ENCODE assay signal across 1 cellular context in the genomic region with DNA sequence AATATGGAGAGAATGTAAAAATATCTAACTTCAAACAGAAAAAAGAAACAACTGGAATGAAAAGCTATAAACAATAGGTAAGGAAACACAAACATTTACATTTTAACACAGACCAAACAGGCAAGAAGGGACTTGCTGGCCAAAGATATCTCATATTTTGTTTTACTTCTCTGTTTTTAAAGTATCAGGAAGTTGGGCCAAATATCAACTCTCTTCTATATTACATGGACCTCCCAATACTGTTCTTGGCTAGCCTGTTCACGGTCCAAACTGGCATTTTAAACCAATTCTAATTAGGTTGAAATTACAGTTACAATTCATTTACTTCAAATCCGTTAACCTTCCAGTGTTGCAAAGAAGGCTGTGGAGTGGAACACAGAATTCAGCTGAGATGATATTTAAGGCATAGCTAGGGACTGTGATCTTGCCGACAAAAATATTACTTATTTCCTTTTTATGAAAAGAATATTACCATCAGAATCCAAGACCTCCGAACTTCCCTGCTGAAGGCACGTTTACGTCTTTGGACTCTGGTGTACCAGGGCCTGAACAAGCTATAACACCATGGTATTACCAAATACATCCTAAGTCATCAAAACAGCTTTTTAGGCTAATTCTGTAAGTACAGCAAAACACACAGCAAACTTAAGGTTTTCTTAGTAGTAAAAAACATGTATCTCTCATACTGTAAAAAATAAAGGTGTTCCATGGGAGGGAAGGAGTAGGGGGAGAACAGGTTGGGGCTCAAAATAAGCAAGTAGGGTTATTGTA.
TF ChIP-seq lines count a peak whose summit lies in the region.

No MANE protein-coding gene starts in this region.

TF ChIP-seq in HCT116, 20 proteins besides CTCF, POLR2A, EP300 and RAD21 (continued from another document):
- TF ChIP-seq, protein P1, sequence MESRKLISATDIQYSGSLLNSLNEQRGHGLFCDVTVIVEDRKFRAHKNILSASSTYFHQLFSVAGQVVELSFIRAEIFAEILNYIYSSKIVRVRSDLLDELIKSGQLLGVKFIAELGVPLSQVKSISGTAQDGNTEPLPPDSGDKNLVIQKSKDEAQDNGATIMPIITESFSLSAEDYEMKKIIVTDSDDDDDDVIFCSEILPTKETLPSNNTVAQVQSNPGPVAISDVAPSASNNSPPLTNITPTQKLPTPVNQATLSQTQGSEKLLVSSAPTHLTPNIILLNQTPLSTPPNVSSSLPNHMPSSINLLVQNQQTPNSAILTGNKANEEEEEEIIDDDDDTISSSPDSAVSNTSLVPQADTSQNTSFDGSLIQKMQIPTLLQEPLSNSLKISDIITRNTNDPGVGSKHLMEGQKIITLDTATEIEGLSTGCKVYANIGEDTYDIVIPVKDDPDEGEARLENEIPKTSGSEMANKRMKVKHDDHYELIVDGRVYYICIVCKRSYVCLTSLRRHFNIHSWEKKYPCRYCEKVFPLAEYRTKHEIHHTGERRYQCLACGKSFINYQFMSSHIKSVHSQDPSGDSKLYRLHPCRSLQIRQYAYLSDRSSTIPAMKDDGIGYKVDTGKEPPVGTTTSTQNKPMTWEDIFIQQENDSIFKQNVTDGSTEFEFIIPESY (IDR thresholded peaks at IDR 0.05; ENCODE audit: extremely low read depth, insufficient replicate concordance, low read length), result no peak
- TF ChIP-seq SIN3A (IDR thresholded peaks at IDR 0.05; ENCODE audit: low read depth) (no peak), YY1 (IDR thresholded peaks at IDR 0.05; ENCODE audit: extremely low read depth, insufficient replicate concordance, low read depth, low read length) (no peak), JUND (IDR thresholded peaks at IDR 0.05) (no peak), POLR2AphosphoS5 (IDR thresholded peaks at IDR 0.05; ENCODE audit: low read depth, low read length) (no peak)
- TF ChIP-seq, protein P2, sequence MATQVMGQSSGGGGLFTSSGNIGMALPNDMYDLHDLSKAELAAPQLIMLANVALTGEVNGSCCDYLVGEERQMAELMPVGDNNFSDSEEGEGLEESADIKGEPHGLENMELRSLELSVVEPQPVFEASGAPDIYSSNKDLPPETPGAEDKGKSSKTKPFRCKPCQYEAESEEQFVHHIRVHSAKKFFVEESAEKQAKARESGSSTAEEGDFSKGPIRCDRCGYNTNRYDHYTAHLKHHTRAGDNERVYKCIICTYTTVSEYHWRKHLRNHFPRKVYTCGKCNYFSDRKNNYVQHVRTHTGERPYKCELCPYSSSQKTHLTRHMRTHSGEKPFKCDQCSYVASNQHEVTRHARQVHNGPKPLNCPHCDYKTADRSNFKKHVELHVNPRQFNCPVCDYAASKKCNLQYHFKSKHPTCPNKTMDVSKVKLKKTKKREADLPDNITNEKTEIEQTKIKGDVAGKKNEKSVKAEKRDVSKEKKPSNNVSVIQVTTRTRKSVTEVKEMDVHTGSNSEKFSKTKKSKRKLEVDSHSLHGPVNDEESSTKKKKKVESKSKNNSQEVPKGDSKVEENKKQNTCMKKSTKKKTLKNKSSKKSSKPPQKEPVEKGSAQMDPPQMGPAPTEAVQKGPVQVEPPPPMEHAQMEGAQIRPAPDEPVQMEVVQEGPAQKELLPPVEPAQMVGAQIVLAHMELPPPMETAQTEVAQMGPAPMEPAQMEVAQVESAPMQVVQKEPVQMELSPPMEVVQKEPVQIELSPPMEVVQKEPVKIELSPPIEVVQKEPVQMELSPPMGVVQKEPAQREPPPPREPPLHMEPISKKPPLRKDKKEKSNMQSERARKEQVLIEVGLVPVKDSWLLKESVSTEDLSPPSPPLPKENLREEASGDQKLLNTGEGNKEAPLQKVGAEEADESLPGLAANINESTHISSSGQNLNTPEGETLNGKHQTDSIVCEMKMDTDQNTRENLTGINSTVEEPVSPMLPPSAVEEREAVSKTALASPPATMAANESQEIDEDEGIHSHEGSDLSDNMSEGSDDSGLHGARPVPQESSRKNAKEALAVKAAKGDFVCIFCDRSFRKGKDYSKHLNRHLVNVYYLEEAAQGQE (IDR thresholded peaks at IDR 0.05; ENCODE audit: low read depth), result no peak
TF ChIP-seq in HCT116: peak in this region for 0.
